Comparison of ENCODE assay signal across 9 cellular contexts in the genomic region with DNA sequence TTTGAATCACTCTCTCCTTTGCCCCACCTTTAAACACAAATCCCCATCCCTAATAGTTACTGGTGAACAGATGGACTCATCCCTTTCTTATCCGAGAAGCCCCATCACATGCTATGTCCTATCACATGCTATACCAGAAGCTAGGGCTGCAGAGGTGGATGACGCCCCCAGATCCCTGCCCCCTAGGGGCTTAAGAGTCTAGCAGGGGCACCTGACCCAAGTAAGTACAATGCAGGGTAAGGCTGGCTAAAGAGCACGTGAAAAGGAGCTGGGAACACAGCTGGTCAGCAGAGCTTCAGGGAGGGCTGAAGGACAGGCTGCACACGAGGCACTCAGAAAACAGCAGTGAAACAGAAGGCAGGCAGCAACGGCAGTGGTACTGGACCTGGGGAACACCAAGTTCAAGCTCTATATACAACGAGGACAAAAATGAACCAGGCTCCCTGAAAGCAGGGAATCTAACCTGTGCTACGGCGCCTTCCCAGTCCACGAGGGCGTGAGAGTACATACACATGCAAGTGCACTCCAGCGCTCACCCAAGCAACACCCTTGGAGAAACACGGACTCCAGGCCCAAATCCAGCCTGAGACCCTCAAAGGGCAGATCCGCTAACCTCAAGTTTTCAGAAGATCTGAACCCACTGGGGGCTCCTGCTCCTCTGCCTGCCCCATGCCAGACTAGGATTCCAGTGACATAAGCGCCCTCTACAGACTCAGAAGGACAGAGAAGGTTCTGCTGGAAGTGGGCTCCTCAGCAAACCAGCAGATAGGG. TPM values are rescaled to one million over a fixed set of nuclear protein-coding genes. Genes with fewer than 3 reads are reported as not detected.
DNase-seq lines count a peak whose midpoint lies in the region; ATAC-seq and TF ChIP-seq lines count a peak whose summit lies in the region.
"Had no signal": no experiment of that assay in that cellular context is flagged by ENCODE, and none has a peak within 500 bp of the region (broad histone marks: within the 10 kb centered on the region; RNA-seq: fewer than 3 reads in every experiment).

No MANE protein-coding gene starts in this region.

- BruUV-seq in OCI-LY7 (replicated peaks; lab: Mats Ljungman, UMichigan), result no TSS peak

- 0 out of 2 replicates have a peak, but pooled peaks cover 2% of the 10 kb centered on the region for H3K79me2 ChIP-seq in OCI-LY7 (ENCODE audit: insufficient read depth, low read depth, low read length)

- H3K4me2 ChIP-seq in OCI-LY7 (ENCODE audit: low read length), result no peak overlapping the region

- CTCF ChIA-PET in activated naive CD4-positive, alpha-beta T cell treated with anti-CD3 and anti-CD28 coated beads, Interleukin-2, amount 10 ng/mL, durations not matched to agents 7 days and 5 days (lab: Charles Lee), result interaction anchor here (0.8 kb wide), 1 partner anchor 9 kb away, joined by 3 read pairs; no protein-coding TSS in a partner anchor
- CTCF ChIA-PET in activated naive CD4-positive, alpha-beta T cell treated with anti-CD3 and anti-CD28 coated beads for 36 hours (lab: Charles Lee), result no interaction called here
- CTCF ChIA-PET in OCI-LY7 (lab: Charles Lee; ENCODE audit: unreplicated experiment), result no interaction called here

- intact Hi-C loops in activated naive CD4-positive, alpha-beta T cell treated with anti-CD3 and anti-CD28 coated beads for 36 hours (cut with micrococcal nuclease), result no loop called here
- intact Hi-C loops in OCI-LY7 (cut with micrococcal nuclease; ENCODE audit: unreplicated experiment), result no loop called here

- no peak overlapping the region for H3K9ac ChIP-seq in endodermal cell (ENCODE audit: extremely low read depth, low read length, poor library complexity, severe bottlenecking)

- H3K27me3 ChIP-seq in endodermal cell (ENCODE audit: control insufficient read depth, insufficient read depth, low read length, poor library complexity, severe bottlenecking), result no peaks in the 10 kb centered on the region
- H3K27me3 ChIP-seq: upper lobe of right lung had no signal

- H3K27ac Mint-ChIP-seq in activated naive CD4-positive, alpha-beta T cell treated with anti-CD3 and anti-CD28 coated beads, Interleukin-2, amount 10 ng/mL, durations not matched to agents 7 days and 5 days, result peak overlapping the region; percentile 34
- no peak overlapping the region for H3K27ac Mint-ChIP-seq in activated naive CD4-positive, alpha-beta T cell treated with anti-CD3 and anti-CD28 coated beads for 36 hours
- peak overlapping the region; percentile 70 for H3K27ac Mint-ChIP-seq in endodermal cell
- H3K27ac Mint-ChIP-seq in stimulated activated memory B cell treated with anti-CD40 and anti-IgM and Interleukin-4, amounts not matched to agents 10 μg/mL and 1 μg/mL and 100 μg/mL, for 72 hours, result peak overlapping the region; percentile 78

- H3K36me3 ChIP-seq in OCI-LY7 (ENCODE audit: insufficient read depth, low read length) (peaks cover 28% of the 10 kb centered on the region; the same call in 1 of the 2 replicates), endodermal cell (ENCODE audit: control insufficient read depth, insufficient read depth, low read length) (peaks cover 34% of the 10 kb centered on the region)

- POLR2A ChIA-PET in OCI-LY7 (lab: Charles Lee), result no interaction called here

- DNase-seq in activated naive CD4-positive, alpha-beta T cell treated with anti-CD3 and anti-CD28 coated beads, Interleukin-2, amount 10 ng/mL, durations not matched to agents 7 days and 5 days, result no peak
- DNase-seq in activated naive CD4-positive, alpha-beta T cell treated with anti-CD3 and anti-CD28 coated beads for 36 hours, result no peak
- DNase-seq in OCI-LY7 (ENCODE audit: low spot score), result peak; percentile 17
- peak; percentile 71 for DNase-seq in endodermal cell
- no peak for DNase-seq in NCI-H146 treated with DMSO at 0.1 percent for 48 hours (lab: John Stamatoyannopoulos, UW; ENCODE audit: unreplicated experiment)
- no peak for DNase-seq in hippocampal formation (lab: John Stamatoyannopoulos, UW)
- DNase-seq: upper lobe of right lung had no signal

- H2AFZ ChIP-seq in OCI-LY7 (ENCODE audit: low read length), result no peak overlapping the region

- WGBS in endodermal cell (ENCODE audit: insufficient coverage in 1 of 2, insufficient read length in 1 of 2), 2 experiments, result 92 to 97% methylated on average over 13 to 14 of the region's 14 CpGs

- no peaks in the 10 kb centered on the region for H3K4me1 ChIP-seq in OCI-LY7 (ENCODE audit: insufficient read depth, low read length, poor library complexity, severe bottlenecking)
- no peaks in the 10 kb centered on the region for H3K4me1 ChIP-seq in endodermal cell (ENCODE audit: control insufficient read depth, insufficient read depth, low read length)
- H3K4me1 ChIP-seq: upper lobe of right lung had no signal

- H3K4me3 ChIP-seq in OCI-LY7 (ENCODE audit: low read depth, low read length, poor library complexity, severe bottlenecking), result no peak overlapping the region
- no peak overlapping the region for H3K4me3 ChIP-seq in endodermal cell (ENCODE audit: low read length)
- H3K4me3 ChIP-seq: upper lobe of right lung had no signal

- no peaks in the 10 kb centered on the region for H3K9me3 Mint-ChIP-seq in activated naive CD4-positive, alpha-beta T cell treated with anti-CD3 and anti-CD28 coated beads, Interleukin-2, amount 10 ng/mL, durations not matched to agents 7 days and 5 days
- H3K9me3 Mint-ChIP-seq in activated naive CD4-positive, alpha-beta T cell treated with anti-CD3 and anti-CD28 coated beads for 36 hours, result no peaks in the 10 kb centered on the region
- H3K9me3 Mint-ChIP-seq in endodermal cell, result no peaks in the 10 kb centered on the region
- H3K9me3 Mint-ChIP-seq in stimulated activated memory B cell treated with anti-CD40 and anti-IgM and Interleukin-4, amounts not matched to agents 10 μg/mL and 1 μg/mL and 100 μg/mL, for 72 hours, result no peaks in the 10 kb centered on the region

- H4K20me1 ChIP-seq in OCI-LY7 (ENCODE audit: insufficient read depth, low read length), result peaks cover 4% of the 10 kb centered on the region; the same call in 1 of the 2 replicates

- peaks cover 19% of the 10 kb centered on the region for H3K36me3 Mint-ChIP-seq in activated naive CD4-positive, alpha-beta T cell treated with anti-CD3 and anti-CD28 coated beads, Interleukin-2, amount 10 ng/mL, durations not matched to agents 7 days and 5 days
- peaks cover under 1% of the 10 kb centered on the region for H3K36me3 Mint-ChIP-seq in activated naive CD4-positive, alpha-beta T cell treated with anti-CD3 and anti-CD28 coated beads for 36 hours (ENCODE audit: low read depth)
- peaks cover 18% of the 10 kb centered on the region for H3K36me3 Mint-ChIP-seq in endodermal cell (ENCODE audit: low read depth)
- H3K36me3 Mint-ChIP-seq in stimulated activated memory B cell treated with anti-CD40 and anti-IgM and Interleukin-4, amounts not matched to agents 10 μg/mL and 1 μg/mL and 100 μg/mL, for 72 hours, result peaks cover 31% of the 10 kb centered on the region

- no peak overlapping the region for H3K4me3 Mint-ChIP-seq in activated naive CD4-positive, alpha-beta T cell treated with anti-CD3 and anti-CD28 coated beads, Interleukin-2, amount 10 ng/mL, durations not matched to agents 7 days and 5 days
- H3K4me3 Mint-ChIP-seq in activated naive CD4-positive, alpha-beta T cell treated with anti-CD3 and anti-CD28 coated beads for 36 hours, result no peak overlapping the region
- H3K4me3 Mint-ChIP-seq in endodermal cell, result no peak overlapping the region
- H3K4me3 Mint-ChIP-seq in stimulated activated memory B cell treated with anti-CD40 and anti-IgM and Interleukin-4, amounts not matched to agents 10 μg/mL and 1 μg/mL and 100 μg/mL, for 72 hours, result no peak overlapping the region

- peak; percentile 62 for TF ChIP-seq CTCF in OCI-LY7 (conservative IDR thresholded peaks at IDR 0.05; ENCODE audit: low read length)
- peak; percentile 64 for TF ChIP-seq CTCF in endodermal cell (conservative IDR thresholded peaks at IDR 0.05)

- H3K4me1 Mint-ChIP-seq in activated naive CD4-positive, alpha-beta T cell treated with anti-CD3 and anti-CD28 coated beads, Interleukin-2, amount 10 ng/mL, durations not matched to agents 7 days and 5 days, result peaks cover 11% of the 10 kb centered on the region
- peaks cover 17% of the 10 kb centered on the region for H3K4me1 Mint-ChIP-seq in activated naive CD4-positive, alpha-beta T cell treated with anti-CD3 and anti-CD28 coated beads for 36 hours (ENCODE audit: low read depth)
- H3K4me1 Mint-ChIP-seq in endodermal cell, result peaks cover 4% of the 10 kb centered on the region
- H3K4me1 Mint-ChIP-seq in stimulated activated memory B cell treated with anti-CD40 and anti-IgM and Interleukin-4, amounts not matched to agents 10 μg/mL and 1 μg/mL and 100 μg/mL, for 72 hours, result peaks cover 32% of the 10 kb centered on the region

- H3K9me3 ChIP-seq in OCI-LY7 (ENCODE audit: low read length), result no peaks in the 10 kb centered on the region
- H3K9me3 ChIP-seq in endodermal cell (ENCODE audit: control insufficient read depth, low read length), result no peaks in the 10 kb centered on the region
- H3K9me3 ChIP-seq: upper lobe of right lung had no signal

- H3K27ac ChIP-seq in OCI-LY7 (ENCODE audit: low read depth, low read length, poor library complexity, severe bottlenecking), result no peak overlapping the region
- H3K27ac ChIP-seq in endodermal cell (ENCODE audit: low read depth, low read length), result no peak overlapping the region
- H3K27ac ChIP-seq: upper lobe of right lung had no signal

- H3K9me2 ChIP-seq in OCI-LY7 (ENCODE audit: insufficient read depth, low read length), result no peaks in the 10 kb centered on the region

- H3K27me3 Mint-ChIP-seq in activated naive CD4-positive, alpha-beta T cell treated with anti-CD3 and anti-CD28 coated beads, Interleukin-2, amount 10 ng/mL, durations not matched to agents 7 days and 5 days, result no peaks in the 10 kb centered on the region
- no peaks in the 10 kb centered on the region for H3K27me3 Mint-ChIP-seq in activated naive CD4-positive, alpha-beta T cell treated with anti-CD3 and anti-CD28 coated beads for 36 hours (ENCODE audit: low read depth)
- H3K27me3 Mint-ChIP-seq in endodermal cell (ENCODE audit: insufficient read depth), result no peaks in the 10 kb centered on the region
- no peaks in the 10 kb centered on the region for H3K27me3 Mint-ChIP-seq in stimulated activated memory B cell treated with anti-CD40 and anti-IgM and Interleukin-4, amounts not matched to agents 10 μg/mL and 1 μg/mL and 100 μg/mL, for 72 hours

- ATAC-seq in stimulated activated memory B cell treated with anti-CD40 and anti-IgM and Interleukin-4, amounts not matched to agents 10 μg/mL and 1 μg/mL and 100 μg/mL, for 72 hours, result no peak
- no peak for ATAC-seq in GM21526 (IDR thresholded peaks at IDR 0.05; ENCODE audit: low FRiP score, unreplicated experiment)
- ATAC-seq: upper lobe of right lung had no signal

RNA-seq across cellular contexts. Expression of gene PSMB7, which starts 57.5 kb away (rescaled TPM):
- total RNA-seq in activated naive CD4-positive, alpha-beta T cell treated with anti-CD3 and anti-CD28 coated beads for 36 hours, result 100 to 1,000 TPM; 161 to 167 TPM
- 186 and 204 TPM in 2 replicates for total RNA-seq in OCI-LY7 (2014; rRNA removed; shearing (Covaris generic))
- total RNA-seq in OCI-LY7 (2022) (159 and 164 TPM in 2 replicates), endodermal cell (100 to 1,000 TPM; 203 to 223 TPM)
- polyA plus RNA-seq in endodermal cell (2013, experiment 1 of 2), result 206 TPM
- polyA plus RNA-seq in endodermal cell (2013, experiment 2 of 2), result 192 TPM

Comparison
In these comparisons a context has a peak if more than half of its experiments do, and no peak if none do; other contexts are left out.
1. DNase-seq: peak in OCI-LY7 (single experiment) and endodermal cell (single experiment); none in activated naive CD4-positive, alpha-beta T cell treated with anti-CD3 and anti-CD28 coated beads, Interleukin-2, amount 10 ng/mL, durations not matched to agents 7 days and 5 days (single experiment), activated naive CD4-positive, alpha-beta T cell treated with anti-CD3 and anti-CD28 coated beads for 36 hours (single experiment), NCI-H146 treated with DMSO at 0.1 percent for 48 hours (single experiment) and hippocampal formation (0 of 2).